8 cellular contexts compared by ENCODE assay signal in the genomic region with DNA sequence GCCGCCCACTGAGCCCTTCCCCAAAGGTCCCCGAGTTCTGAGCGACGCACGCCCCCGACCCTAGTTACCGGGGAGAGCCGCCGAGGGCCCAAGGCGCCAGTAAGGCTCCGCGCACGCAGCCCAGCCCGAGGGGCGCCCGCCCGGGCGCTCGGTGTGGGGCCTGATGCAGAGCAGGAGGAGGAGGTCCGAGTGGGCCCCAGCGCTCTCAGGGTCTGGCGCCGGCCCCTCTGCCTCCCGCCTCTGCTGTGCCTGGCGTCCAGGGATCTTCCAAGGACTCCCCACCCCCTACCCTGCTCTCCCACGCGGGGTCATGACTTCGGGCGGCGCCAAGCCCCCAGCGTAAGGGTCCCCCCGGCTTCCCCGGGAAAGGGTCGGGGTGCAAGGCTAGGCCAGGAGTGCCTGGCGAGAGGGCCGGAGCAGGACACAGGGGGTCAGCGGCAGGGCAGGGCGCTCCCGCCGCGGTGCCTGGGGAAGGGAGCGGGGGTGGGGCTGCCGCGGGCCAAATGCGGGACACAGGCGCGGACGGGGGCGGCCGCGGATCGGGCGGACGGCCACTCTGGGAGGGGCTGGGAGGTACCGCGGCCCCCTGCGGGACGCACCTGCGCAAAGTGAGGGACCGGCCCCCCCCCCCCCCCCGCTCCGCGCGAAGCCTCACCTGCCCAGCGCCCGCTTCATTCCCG. TPM values are rescaled to one million over a fixed set of nuclear protein-coding genes. Genes with fewer than 3 reads are reported as not detected.
A peak's percentile ranks its signal among the peaks of the same experiment; 100 is the strongest.
DNase-seq lines count a peak whose midpoint lies in the region; ATAC-seq and TF ChIP-seq lines count a peak whose summit lies in the region.

No MANE protein-coding gene starts in this region.

- no peak for TF ChIP-seq CTCF in GM13976 (IDR thresholded peaks at IDR 0.05; ENCODE audit: borderline replicate concordance, control extremely low read depth, extremely low read depth, insufficient read depth, missing control alignments)
- no peak for TF ChIP-seq CTCF in HEK293 (tag by site-specific recombination; IDR thresholded peaks at IDR 0.05)
- TF ChIP-seq CTCF in thoracic aorta (IDR thresholded peaks at IDR 0.05): no peak

- peak; percentile 8 for ATAC-seq in thoracic aorta (ENCODE audit: insufficient number of reproducible peaks, low FRiP score, low read depth)

- peak overlapping the region; percentile 85 for H3K4me3 Mint-ChIP-seq in activated CD4-positive, alpha-beta memory T cell treated with anti-CD3 and anti-CD28 coated beads, Interleukin-2, amount 10 ng/mL, durations not matched to agents 7 days and 5 days

- H3K27ac Mint-ChIP-seq in activated CD4-positive, alpha-beta memory T cell treated with anti-CD3 and anti-CD28 coated beads, Interleukin-2, amount 10 ng/mL, durations not matched to agents 7 days and 5 days: peak overlapping the region; percentile 37

- in situ Hi-C loops in GM13976 (cut with MboI; ENCODE audit: low sequenced_read_pairs, unreplicated experiment): loop anchor here (10.0 to 25.0 kb wide), 2 partner anchors 95 to 203 kb away; a partner anchor contains a TSS

- H3K36me3 Mint-ChIP-seq in activated CD4-positive, alpha-beta memory T cell treated with anti-CD3 and anti-CD28 coated beads, Interleukin-2, amount 10 ng/mL, durations not matched to agents 7 days and 5 days (ENCODE audit: low read depth): peaks cover 8% of the 10 kb centered on the region

- H3K27me3 Mint-ChIP-seq in activated CD4-positive, alpha-beta memory T cell treated with anti-CD3 and anti-CD28 coated beads, Interleukin-2, amount 10 ng/mL, durations not matched to agents 7 days and 5 days: peaks cover 2% of the 10 kb centered on the region

- POLR2A ChIA-PET in HEK293 (lab: Yijun Ruan, JAX): interaction anchor here (0.9 to 1.2 kb wide), 2 partner anchors 17 to 25 kb away, joined by 3 to 9 read pairs; a partner anchor contains a TSS
- POLR2A ChIA-PET in activated CD4-positive, alpha-beta memory T cell treated with anti-CD3 and anti-CD28 coated beads, Interleukin-2, amount 10 ng/mL, durations not matched to agents 7 days and 5 days (lab: Charles Lee): interaction anchor here (2.4 kb wide), 1 partner anchor 18 kb away, joined by 19 read pairs; a partner anchor contains a TSS

- H3K9me3 ChIP-seq in HEK293 (ENCODE audit: control insufficient read depth, insufficient read depth, low read depth, low read length) (no peaks in the 10 kb centered on the region), MG63 (no peaks in the 10 kb centered on the region), endocrine pancreas (ENCODE audit: control insufficient read depth, low read length) (no peaks in the 10 kb centered on the region), muscle layer of colon (ENCODE audit: low read length) (no peaks in the 10 kb centered on the region), thoracic aorta (no peaks in the 10 kb centered on the region)

- H3K4me1 ChIP-seq in HEK293 (ENCODE audit: control insufficient read depth, insufficient read depth, low read length) (peaks cover 2% of the 10 kb centered on the region; the same call in 1 of the 2 replicates), endocrine pancreas (ENCODE audit: control insufficient read depth, insufficient read depth, low read length) (no peaks in the 10 kb centered on the region), muscle layer of colon (ENCODE audit: insufficient read depth, low read length) (peaks cover 8% of the 10 kb centered on the region), thoracic aorta (ENCODE audit: control insufficient read depth in 1 of 2, low read depth in 2 of 2) (peaks cover 3 to 8% of the 10 kb centered on the region in 2 donors)

- peaks cover 18% of the 10 kb centered on the region for H3K4me1 Mint-ChIP-seq in activated CD4-positive, alpha-beta memory T cell treated with anti-CD3 and anti-CD28 coated beads, Interleukin-2, amount 10 ng/mL, durations not matched to agents 7 days and 5 days

- H3K4me3 ChIP-seq in HEK293 (ENCODE audit: low read depth, low read length): peak overlapping the region; percentile 99
- peak overlapping the region; percentile 81 for H3K4me3 ChIP-seq in MG63
- H3K4me3 ChIP-seq in endocrine pancreas (ENCODE audit: control insufficient read depth, insufficient read depth, low read length): peak overlapping the region; percentile 62
- peak overlapping the region; percentile 34 to 94 for H3K4me3 ChIP-seq in muscle layer of colon (ENCODE audit: low read depth in 1 of 2, low read length in 2 of 2)
- H3K4me3 ChIP-seq in thoracic aorta: peak overlapping the region; percentile 81

- CTCF ChIA-PET in HEK293 (lab: Yijun Ruan, JAX): no interaction called here
- CTCF ChIA-PET in activated CD4-positive, alpha-beta memory T cell treated with anti-CD3 and anti-CD28 coated beads, Interleukin-2, amount 10 ng/mL, durations not matched to agents 7 days and 5 days (lab: Charles Lee): no interaction called here

- H3K27ac ChIP-seq in HEK293 (ENCODE audit: extremely low read depth, low read depth, low read length) (peak overlapping the region; percentile 93), muscle layer of colon (ENCODE audit: low read depth, low read length) (peak overlapping the region; percentile 85), thoracic aorta (peak overlapping the region; percentile 81 to 88)

- H3K9me3 Mint-ChIP-seq in activated CD4-positive, alpha-beta memory T cell treated with anti-CD3 and anti-CD28 coated beads, Interleukin-2, amount 10 ng/mL, durations not matched to agents 7 days and 5 days: no peaks in the 10 kb centered on the region

- H3K27me3 ChIP-seq in MG63 (no peaks in the 10 kb centered on the region), endocrine pancreas (ENCODE audit: control insufficient read depth, insufficient read depth, low read length) (no peaks in the 10 kb centered on the region), muscle layer of colon (ENCODE audit: control insufficient read depth in 1 of 2, insufficient read depth in 2 of 2, low read length in 2 of 2) (no peaks in the 10 kb centered on the region), thoracic aorta (replicated peaks; ENCODE audit: insufficient read depth) (no peaks in the 10 kb centered on the region)

- peak overlapping the region; percentile 77 for H3K9ac ChIP-seq in endocrine pancreas (ENCODE audit: control insufficient read depth, insufficient read depth, low read length)
- peak overlapping the region; percentile 44 for H3K9ac ChIP-seq in muscle layer of colon (ENCODE audit: low read length)

- DNase-seq in GM13976 (ENCODE audit: low spot score) (peak; percentile 74), MG63 (peak; percentile 25), thoracic aorta (ENCODE audit: low spot score) (no peak), globus pallidus (ENCODE audit: low spot score) (no peak)
- DNase-seq in activated CD4-positive, alpha-beta memory T cell treated with anti-CD3 and anti-CD28 coated beads, Interleukin-2, amount 10 ng/mL, durations not matched to agents 7 days and 5 days: peak; percentile 30

- H3K36me3 ChIP-seq in HEK293 (ENCODE audit: control insufficient read depth in 2 of 2, insufficient read depth in 1 of 2, low read length in 2 of 2) (peaks cover 0 to 8% of the 10 kb centered on the region in 2 experiments; a peak in 2 of 3 replicates), MG63 (no peaks in the 10 kb centered on the region; the same call in 1 of the 2 replicates), endocrine pancreas (ENCODE audit: control insufficient read depth, insufficient read depth, low read length) (no peaks in the 10 kb centered on the region), muscle layer of colon (ENCODE audit: insufficient read depth, low read length) (no peaks in the 10 kb centered on the region), thoracic aorta (no peaks in the 10 kb centered on the region)

TF ChIP-seq in HEK293, 187 proteins besides CTCF, POLR2A, EP300 and RAD21 (continues in another document):
- TF ChIP-seq, protein P1, sequence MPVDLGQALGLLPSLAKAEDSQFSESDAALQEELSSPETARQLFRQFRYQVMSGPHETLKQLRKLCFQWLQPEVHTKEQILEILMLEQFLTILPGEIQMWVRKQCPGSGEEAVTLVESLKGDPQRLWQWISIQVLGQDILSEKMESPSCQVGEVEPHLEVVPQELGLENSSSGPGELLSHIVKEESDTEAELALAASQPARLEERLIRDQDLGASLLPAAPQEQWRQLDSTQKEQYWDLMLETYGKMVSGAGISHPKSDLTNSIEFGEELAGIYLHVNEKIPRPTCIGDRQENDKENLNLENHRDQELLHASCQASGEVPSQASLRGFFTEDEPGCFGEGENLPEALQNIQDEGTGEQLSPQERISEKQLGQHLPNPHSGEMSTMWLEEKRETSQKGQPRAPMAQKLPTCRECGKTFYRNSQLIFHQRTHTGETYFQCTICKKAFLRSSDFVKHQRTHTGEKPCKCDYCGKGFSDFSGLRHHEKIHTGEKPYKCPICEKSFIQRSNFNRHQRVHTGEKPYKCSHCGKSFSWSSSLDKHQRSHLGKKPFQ (tag by site-specific recombination; IDR thresholded peaks at IDR 0.05): no peak
- no peak for TF ChIP-seq ZNF658 (tag by site-specific recombination; IDR thresholded peaks at IDR 0.05)
- TF ChIP-seq KLF8 (tag by site-specific recombination; IDR thresholded peaks at IDR 0.05): peak; percentile 80; the same call in 1 of the 2 replicates
- peak; percentile 50; the same call in 1 of the 2 replicates for TF ChIP-seq ZBTB17 (tag by site-specific recombination; IDR thresholded peaks at IDR 0.05)
- no peak for TF ChIP-seq ZNF2 (tag by site-specific recombination; IDR thresholded peaks at IDR 0.05)
- TF ChIP-seq ZBTB20 (tag by site-specific recombination; IDR thresholded peaks at IDR 0.05): peak; percentile 70; the same call in 1 of the 2 replicates
- TF ChIP-seq ZXDB (tag by site-specific recombination; IDR thresholded peaks at IDR 0.05): peak; percentile 66
- peak; percentile 59; the same call in 1 of the 2 replicates for TF ChIP-seq ZNF610 (tag by site-specific recombination; IDR thresholded peaks at IDR 0.05; ENCODE audit: borderline replicate concordance)
- peak; percentile 95 for TF ChIP-seq ZBTB8A (tag by site-specific recombination; IDR thresholded peaks at IDR 0.05)
- TF ChIP-seq ZFP69B (tag by site-specific recombination; IDR thresholded peaks at IDR 0.05): peak; percentile 91
- TF ChIP-seq EGR2 (tag by site-specific recombination; IDR thresholded peaks at IDR 0.05; ENCODE audit: low read depth): peak; percentile 91
- peak; percentile 96 for TF ChIP-seq ZFHX2 (tag by site-specific recombination; conservative IDR thresholded peaks at IDR 0.05)
- peak; percentile 89 for TF ChIP-seq ZIC2 (tag by site-specific recombination; IDR thresholded peaks at IDR 0.05)
- peak; percentile 56 for TF ChIP-seq SP2 (tag by site-specific recombination; IDR thresholded peaks at IDR 0.05)

RNA-seq across cellular contexts. Expression of a gene that starts 0.6 kb away (rescaled TPM):
- total RNA-seq in MG63 (2014; rRNA removed; shearing (Covaris generic); ENCODE audit: low replicate concordance): 7.1 and 15.9 TPM in 2 replicates
- total RNA-seq in activated CD4-positive, alpha-beta memory T cell treated with anti-CD3 and anti-CD28 coated beads, Interleukin-2, amount 10 ng/mL, durations not matched to agents 7 days and 5 days: 10 to 100 TPM; 30.8 to 31.7 TPM
- 10 to 100 TPM; 48.5 to 49.8 TPM for total RNA-seq in thoracic aorta

RNA-seq across cellular contexts. Expression of a gene that starts 17.5 kb away (rescaled TPM):
- 10.9 and 12.7 TPM in 2 replicates for total RNA-seq in MG63 (2014; rRNA removed; shearing (Covaris generic); ENCODE audit: low replicate concordance)
- total RNA-seq in activated CD4-positive, alpha-beta memory T cell treated with anti-CD3 and anti-CD28 coated beads, Interleukin-2, amount 10 ng/mL, durations not matched to agents 7 days and 5 days: 10 to 100 TPM; 27.5 to 28.0 TPM
- under 1 TPM in 1 of 2 donors, not detected in 1; 0.41 TPM for total RNA-seq in thoracic aorta

Comparison
In these comparisons a context has a peak if more than half of its experiments do, and no peak if none do; other contexts are left out.
1. DNase-seq: peak in GM13976 (single experiment), MG63 (single experiment) and activated CD4-positive, alpha-beta memory T cell treated with anti-CD3 and anti-CD28 coated beads, Interleukin-2, amount 10 ng/mL, durations not matched to agents 7 days and 5 days (single experiment); none in thoracic aorta (single experiment) and globus pallidus (single experiment).
2. Peak in every context shown above with its lines, with median percentiles within 50 percentile points of each other: H3K27ac ChIP-seq and H3K4me3 ChIP-seq.